ENCODE assay signal across 11 cellular contexts in genomic region chr18:47283476-47283875, GRCh38. TPM values are rescaled to one million over a fixed set of nuclear protein-coding genes. Genes with fewer than 3 reads are reported as not detected.
DNase-seq lines count a peak whose midpoint lies in the region; ATAC-seq, FAIRE-seq and TF ChIP-seq lines count a peak whose summit lies in the region.
"Had no signal": no experiment of that assay in that cellular context is flagged by ENCODE, and none has a peak within 500 bp of the region (broad histone marks: within the 10 kb centered on the region; RNA-seq: fewer than 3 reads in every experiment).

No MANE protein-coding gene starts in this region.

- H3K4me3 ChIP-seq in bronchial epithelial cell (ENCODE audit: low read depth, low read length) (no peak overlapping the region), small intestine (ENCODE audit: low read depth in 1 of 2, low read length in 2 of 2) (no peak overlapping the region)

- peaks cover 13% of the 10 kb centered on the region for H3K27me3 Mint-ChIP-seq in activated CD8-positive, alpha-beta T cell treated with anti-CD3 and anti-CD28 coated beads for 36 hours
- peaks cover 8% of the 10 kb centered on the region for H3K27me3 Mint-ChIP-seq in activated CD8-positive, alpha-beta T cell treated with anti-CD3 and anti-CD28 coated beads, Interleukin-2, amount 10 ng/mL, durations not matched to agents 7 days and 5 days (ENCODE audit: low read depth)

- DNase-seq in activated CD8-positive, alpha-beta T cell treated with anti-CD3 and anti-CD28 coated beads for 36 hours: no peak
- DNase-seq in activated CD8-positive, alpha-beta T cell treated with anti-CD3 and anti-CD28 coated beads, Interleukin-2, amount 10 ng/mL, durations not matched to agents 7 days and 5 days: no peak
- DNase-seq in NCI-H146 (lab: John Stamatoyannopoulos, UW) (peak; percentile 51), bronchial epithelial cell (ENCODE audit: low read depth) (peak; percentile 22), small intestine (peak; percentile 19), cerebellar nuclear complex (lab: John Stamatoyannopoulos, UW) (no peak)
- DNase-seq: activated naive CD8-positive, alpha-beta T cell treated with anti-CD3 and anti-CD28 coated beads, Interleukin-2, amount 10 ng/mL, durations not matched to agents 7 days and 5 days; NCI-H2029 treated with DMSO at 0.1 percent for 48 hours had no signal

- H3K9me3 Mint-ChIP-seq in activated CD8-positive, alpha-beta T cell treated with anti-CD3 and anti-CD28 coated beads for 36 hours: no peaks in the 10 kb centered on the region
- H3K9me3 Mint-ChIP-seq in activated CD8-positive, alpha-beta T cell treated with anti-CD3 and anti-CD28 coated beads, Interleukin-2, amount 10 ng/mL, durations not matched to agents 7 days and 5 days (ENCODE audit: insufficient read depth): no peaks in the 10 kb centered on the region
- H3K9me3 Mint-ChIP-seq: activated naive CD8-positive, alpha-beta T cell treated with anti-CD3 and anti-CD28 coated beads, Interleukin-2, amount 10 ng/mL, durations not matched to agents 7 days and 5 days had no signal

- intact Hi-C loops in activated CD8-positive, alpha-beta T cell treated with anti-CD3 and anti-CD28 coated beads for 36 hours (cut with micrococcal nuclease): no loop called here

- POLR2A ChIA-PET in activated CD8-positive, alpha-beta T cell treated with anti-CD3 and anti-CD28 coated beads for 36 hours (lab: Charles Lee): no interaction called here
- POLR2A ChIA-PET in activated CD8-positive, alpha-beta T cell treated with anti-CD3 and anti-CD28 coated beads, Interleukin-2, amount 10 ng/mL, durations not matched to agents 7 days and 5 days (lab: Charles Lee): no interaction called here

- no peak for ATAC-seq in activated CD8-positive, alpha-beta T cell treated with anti-CD3 and anti-CD28 coated beads for 36 hours
- no peak for ATAC-seq in activated CD8-positive, alpha-beta T cell treated with anti-CD3 and anti-CD28 coated beads, Interleukin-2, amount 10 ng/mL, durations not matched to agents 7 days and 5 days
- ATAC-seq in HG03280 (IDR thresholded peaks at IDR 0.05; ENCODE audit: unreplicated experiment) (no peak), GM19397 (IDR thresholded peaks at IDR 0.05; ENCODE audit: unreplicated experiment) (no peak)

- H3K9me3 ChIP-seq in small intestine (ENCODE audit: control insufficient read depth, low read depth): no peaks in the 10 kb centered on the region

- no peaks in the 10 kb centered on the region for H3K36me3 Mint-ChIP-seq in activated CD8-positive, alpha-beta T cell treated with anti-CD3 and anti-CD28 coated beads for 36 hours (ENCODE audit: low read depth)
- no peaks in the 10 kb centered on the region for H3K36me3 Mint-ChIP-seq in activated CD8-positive, alpha-beta T cell treated with anti-CD3 and anti-CD28 coated beads, Interleukin-2, amount 10 ng/mL, durations not matched to agents 7 days and 5 days (ENCODE audit: low read depth)
- H3K36me3 Mint-ChIP-seq: activated naive CD8-positive, alpha-beta T cell treated with anti-CD3 and anti-CD28 coated beads, Interleukin-2, amount 10 ng/mL, durations not matched to agents 7 days and 5 days had no signal

- TF ChIP-seq CTCF in activated CD8-positive, alpha-beta T cell treated with anti-CD3 and anti-CD28 coated beads for 36 hours (IDR thresholded peaks at IDR 0.05): peak; percentile 45
- TF ChIP-seq CTCF in bronchial epithelial cell (IDR thresholded peaks at IDR 0.05; ENCODE audit: insufficient read depth, low read length, severe bottlenecking): peak; percentile 21

- peaks cover 4% of the 10 kb centered on the region for H3K4me1 Mint-ChIP-seq in activated CD8-positive, alpha-beta T cell treated with anti-CD3 and anti-CD28 coated beads for 36 hours (ENCODE audit: low read depth)
- H3K4me1 Mint-ChIP-seq in activated CD8-positive, alpha-beta T cell treated with anti-CD3 and anti-CD28 coated beads, Interleukin-2, amount 10 ng/mL, durations not matched to agents 7 days and 5 days (ENCODE audit: low read depth): no peaks in the 10 kb centered on the region
- H3K4me1 Mint-ChIP-seq: activated naive CD8-positive, alpha-beta T cell treated with anti-CD3 and anti-CD28 coated beads, Interleukin-2, amount 10 ng/mL, durations not matched to agents 7 days and 5 days had no signal

- FAIRE-seq in bronchial epithelial cell (lab: Jason Lieb, UNC): no peak
- FAIRE-seq in small intestine (lab: Jason Lieb, UNC): no peak

- H3K27ac Mint-ChIP-seq in activated CD8-positive, alpha-beta T cell treated with anti-CD3 and anti-CD28 coated beads for 36 hours: no peak overlapping the region
- no peak overlapping the region for H3K27ac Mint-ChIP-seq in activated CD8-positive, alpha-beta T cell treated with anti-CD3 and anti-CD28 coated beads, Interleukin-2, amount 10 ng/mL, durations not matched to agents 7 days and 5 days
- H3K27ac Mint-ChIP-seq: activated naive CD8-positive, alpha-beta T cell treated with anti-CD3 and anti-CD28 coated beads, Interleukin-2, amount 10 ng/mL, durations not matched to agents 7 days and 5 days had no signal

- H3K4me3 Mint-ChIP-seq in activated CD8-positive, alpha-beta T cell treated with anti-CD3 and anti-CD28 coated beads for 36 hours: no peak overlapping the region
- H3K4me3 Mint-ChIP-seq in activated CD8-positive, alpha-beta T cell treated with anti-CD3 and anti-CD28 coated beads, Interleukin-2, amount 10 ng/mL, durations not matched to agents 7 days and 5 days: no peak overlapping the region
- H3K4me3 Mint-ChIP-seq: activated naive CD8-positive, alpha-beta T cell treated with anti-CD3 and anti-CD28 coated beads, Interleukin-2, amount 10 ng/mL, durations not matched to agents 7 days and 5 days had no signal

- no peaks in the 10 kb centered on the region for H3K4me1 ChIP-seq in small intestine (ENCODE audit: control insufficient read depth in 2 of 2, insufficient read depth in 1 of 2, low read depth in 1 of 2, low read length in 1 of 2)

- WGBS in small intestine, 3 donors: 36 to 44% (median 39%) methylated on average over 5 of the region's 5 CpGs

- H3K27ac ChIP-seq in small intestine (ENCODE audit: low read depth in 1 of 2, low read length in 1 of 2): no peak overlapping the region

- H3K36me3 ChIP-seq in bronchial epithelial cell (ENCODE audit: control insufficient read depth, insufficient read depth, low read length) (no peaks in the 10 kb centered on the region), small intestine (ENCODE audit: control insufficient read depth in 2 of 2, insufficient read depth in 2 of 2, low read length in 2 of 2) (no peaks in the 10 kb centered on the region)

- no peaks in the 10 kb centered on the region for H3K27me3 ChIP-seq in bronchial epithelial cell (ENCODE audit: control insufficient read depth, insufficient read depth, low read length)
- no peaks in the 10 kb centered on the region for H3K27me3 ChIP-seq in small intestine (ENCODE audit: control insufficient read depth in 2 of 2, insufficient read depth in 2 of 2, low read length in 2 of 2)

- CTCF ChIA-PET in activated CD8-positive, alpha-beta T cell treated with anti-CD3 and anti-CD28 coated beads for 36 hours (lab: Charles Lee): interaction anchor here (1.2 kb wide), 1 partner anchor 68 kb away, joined by 4 read pairs; no protein-coding TSS in a partner anchor
- CTCF ChIA-PET in activated CD8-positive, alpha-beta T cell treated with anti-CD3 and anti-CD28 coated beads, Interleukin-2, amount 10 ng/mL, durations not matched to agents 7 days and 5 days (lab: Charles Lee): no interaction called here

RNA-seq across cellular contexts. Expression of gene SKOR2, which starts 32.0 kb away (rescaled TPM):
- total RNA-seq in activated CD8-positive, alpha-beta T cell treated with anti-CD3 and anti-CD28 coated beads for 36 hours: not detected
- not detected for total RNA-seq in activated CD8-positive, alpha-beta T cell treated with anti-CD3 and anti-CD28 coated beads, Interleukin-2, amount 10 ng/mL, durations not matched to agents 7 days and 5 days
- total RNA-seq in bronchial epithelial cell: not detected in 2 replicates
- not detected for polyA plus RNA-seq in small intestine
- total RNA-seq: activated naive CD8-positive, alpha-beta T cell treated with anti-CD3 and anti-CD28 coated beads, Interleukin-2, amount 10 ng/mL, durations not matched to agents 7 days and 5 days; omental fat pad had no signal

Comparison
In these comparisons a context has a peak if more than half of its experiments do, and no peak if none do; other contexts are left out.
1. DNase-seq: peak in NCI-H146 (single experiment), bronchial epithelial cell (single experiment) and small intestine (single experiment); none in activated CD8-positive, alpha-beta T cell treated with anti-CD3 and anti-CD28 coated beads for 36 hours (single experiment), activated CD8-positive, alpha-beta T cell treated with anti-CD3 and anti-CD28 coated beads, Interleukin-2, amount 10 ng/mL, durations not matched to agents 7 days and 5 days (single experiment) and cerebellar nuclear complex (0 of 2).